Comparison of ENCODE assay signal across 14 cellular contexts in genomic region chr2:8277921-8278571, GRCh38.
A peak's percentile ranks its signal among the peaks of the same experiment; 100 is the strongest.
DNase-seq lines count a peak whose midpoint lies in the region; ATAC-seq, FAIRE-seq and TF ChIP-seq lines count a peak whose summit lies in the region.
"Had no signal": no experiment of that assay in that cellular context is flagged by ENCODE, and none has a peak within 500 bp of the region (broad histone marks: within the 10 kb centered on the region; RNA-seq: fewer than 3 reads in every experiment).

No MANE protein-coding gene starts in this region.

- DNase-seq in astrocyte of the hippocampus (ENCODE audit: low read depth, low spot score) (peak; percentile 16), pons (ENCODE audit: low spot score) (peak; percentile 46), D721Med (ENCODE audit: insufficient read length, low spot score) (no peak), mesenteric fat pad (ENCODE audit: low spot score) (no peak)
- DNase-seq in stimulated activated CD4-positive, alpha-beta T cell treated with anti-CD3 and anti-CD28 coated beads, Interleukin-4, amount 100 ng/mL, for 4 hours: no peak
- DNase-seq: colonic mucosa; COR-L47; glutamatergic neuron; mucosa of descending colon; NCI-H187; stimulated activated naive B cell treated with anti-CD40 and anti-IgM and Interleukin-4, amounts not matched to agents 10 μg/mL and 1 μg/mL and 100 μg/mL, for 72 hours had no signal

- no peak for TF ChIP-seq CTCF in D721Med (IDR thresholded peaks at IDR 0.05; ENCODE audit: insufficient read depth, missing control alignments)

- no peak for FAIRE-seq in D721Med (lab: Jason Lieb, UNC)

- ATAC-seq in GM19372 (IDR thresholded peaks at IDR 0.05; ENCODE audit: low read depth, unreplicated experiment): peak; percentile 38
- ATAC-seq in HG02981 (IDR thresholded peaks at IDR 0.05; ENCODE audit: unreplicated experiment): peak; percentile 45
- no peak for ATAC-seq in HG02970 (IDR thresholded peaks at IDR 0.05; ENCODE audit: low FRiP score, unreplicated experiment)
- ATAC-seq: mucosa of descending colon; stimulated activated naive B cell treated with anti-CD40 and anti-IgM and Interleukin-4, amounts not matched to agents 10 μg/mL and 1 μg/mL and 100 μg/mL, for 72 hours had no signal

Comparison
In these comparisons a context has a peak if more than half of its experiments do, and no peak if none do; other contexts are left out.
1. DNase-seq: peak in astrocyte of the hippocampus (single experiment) and pons (single experiment); none in stimulated activated CD4-positive, alpha-beta T cell treated with anti-CD3 and anti-CD28 coated beads, Interleukin-4, amount 100 ng/mL, for 4 hours (0 of 2), D721Med (single experiment) and mesenteric fat pad (single experiment).